In genomic region chr5:891117-891836, GRCh38 we compare ENCODE assay signal across 8 cellular contexts. TPM values are rescaled to one million over a fixed set of nuclear protein-coding genes. Genes with fewer than 3 reads are reported as not detected.
A peak's percentile ranks its signal among the peaks of the same experiment; 100 is the strongest.
DNase-seq lines count a peak whose midpoint lies in the region; ATAC-seq, FAIRE-seq and TF ChIP-seq lines count a peak whose summit lies in the region.

No MANE protein-coding gene starts in this region.

- H3K27ac ChIP-seq in KOPT-K1 (ENCODE audit: low read depth, low read length, poor library complexity, severe bottlenecking) = peak overlapping the region; percentile 94

- peak overlapping the region; percentile 93 for H3K27ac Mint-ChIP-seq in activated naive CD8-positive, alpha-beta T cell treated with anti-CD3 and anti-CD28 coated beads, Interleukin-2, amount 50 U/mL, for 24 hours

- DNase-seq in BE2C = peak; percentile 35
- no peak for DNase-seq in activated naive CD8-positive, alpha-beta T cell treated with anti-CD3 and anti-CD28 coated beads, Interleukin-2, amount 50 U/mL, for 24 hours
- no peak for DNase-seq in lower leg skin (ENCODE audit: low spot score in 2 of 2)
- DNase-seq in urothelium cell line (ENCODE audit: low spot score) = peak; percentile 53
- DNase-seq in NCI-H2171 treated with DMSO at 0.1 percent for 48 hours (lab: John Stamatoyannopoulos, UW) = no peak

- H3K9me3 Mint-ChIP-seq in activated naive CD8-positive, alpha-beta T cell treated with anti-CD3 and anti-CD28 coated beads, Interleukin-2, amount 50 U/mL, for 24 hours = no peaks in the 10 kb centered on the region

- peak overlapping the region; percentile 89 for H3K4me3 Mint-ChIP-seq in activated naive CD8-positive, alpha-beta T cell treated with anti-CD3 and anti-CD28 coated beads, Interleukin-2, amount 50 U/mL, for 24 hours

- 82 to 84% methylated on average over 34 of the region's 34 CpGs for WGBS in lower leg skin, 2 donors

- no peak for FAIRE-seq in urothelium cell line (lab: Jason Lieb, UNC)

- H3K4me3 ChIP-seq in BE2C (ENCODE audit: low read depth, low read length) (peak overlapping the region; percentile 96), lower leg skin (ENCODE audit: low read depth, poor library complexity, severe bottlenecking) (peak overlapping the region; percentile 61)

- H3K27me3 Mint-ChIP-seq in activated naive CD8-positive, alpha-beta T cell treated with anti-CD3 and anti-CD28 coated beads, Interleukin-2, amount 50 U/mL, for 24 hours = no peaks in the 10 kb centered on the region

- no peak for ATAC-seq in activated naive CD8-positive, alpha-beta T cell treated with anti-CD3 and anti-CD28 coated beads, Interleukin-2, amount 50 U/mL, for 24 hours
- ATAC-seq in GM18498 (IDR thresholded peaks at IDR 0.05; ENCODE audit: unreplicated experiment) = no peak
- ATAC-seq in GM18870 (IDR thresholded peaks at IDR 0.05; ENCODE audit: unreplicated experiment) = no peak

- H3K4me1 ChIP-seq in BE2C = peaks cover under 1% of the 10 kb centered on the region; the same call in 1 of the 2 replicates

- no peaks in the 10 kb centered on the region for H3K27me3 ChIP-seq in BE2C

- H3K9me3 ChIP-seq in BE2C = no peaks in the 10 kb centered on the region
- no peaks in the 10 kb centered on the region for H3K9me3 ChIP-seq in KOPT-K1 (ENCODE audit: insufficient read depth, low read length, poor library complexity, severe bottlenecking)

- TF ChIP-seq POLR2A in lower leg skin (IDR thresholded peaks at IDR 0.05) = no peak

- peaks cover 32% of the 10 kb centered on the region for H3K4me1 Mint-ChIP-seq in activated naive CD8-positive, alpha-beta T cell treated with anti-CD3 and anti-CD28 coated beads, Interleukin-2, amount 50 U/mL, for 24 hours

- TF ChIP-seq CTCF in BE2C (IDR thresholded peaks at IDR 0.05; ENCODE audit: low read depth, low read length) (no peak), lower leg skin (IDR thresholded peaks at IDR 0.05) (no peak)

- H3K36me3 ChIP-seq in BE2C = peaks cover 79% of the 10 kb centered on the region
- H3K36me3 ChIP-seq in KOPT-K1 (ENCODE audit: insufficient read depth, low read length) = peaks cover 79% of the 10 kb centered on the region

- intact Hi-C loops in lower leg skin (cut with DNase I; ENCODE audit: low total_unique reads) = no loop called here

- H3K36me3 Mint-ChIP-seq in activated naive CD8-positive, alpha-beta T cell treated with anti-CD3 and anti-CD28 coated beads, Interleukin-2, amount 50 U/mL, for 24 hours (ENCODE audit: low read depth) = peaks cover 73% of the 10 kb centered on the region

RNA-seq across cellular contexts. Expression of gene BRD9, which starts 1.3 kb away (rescaled TPM):
- 80.4 TPM for polyA plus RNA-seq in BE2C (2012; ENCODE audit: insufficient read depth, insufficient read length, low read depth)
- 10 to 100 TPM; 27.5 to 49.6 (median 28.6) TPM for total RNA-seq in lower leg skin

RNA-seq across cellular contexts. Expression of gene TRIP13, which starts 1.4 kb away (rescaled TPM):
- polyA plus RNA-seq in BE2C (2012; ENCODE audit: insufficient read depth, insufficient read length, low read depth) = 8.8 TPM
- 1 to 10 TPM in 3 of 4 donors, under 1 TPM in 1; 0.53 to 3.0 (median 1.6) TPM for total RNA-seq in lower leg skin

RNA-seq across cellular contexts. Expression of gene ZDHHC11, which starts 40.5 kb away (rescaled TPM):
- polyA plus RNA-seq in BE2C (2012; ENCODE audit: insufficient read depth, insufficient read length, low read depth) = 29.7 TPM
- total RNA-seq in lower leg skin = 10 to 100 TPM in 2 of 4 donors, 1 to 10 TPM in 2; 3.4 to 23.5 (median 7.1) TPM

Comparison
In these comparisons a context has a peak if more than half of its experiments do, and no peak if none do; other contexts are left out.
1. DNase-seq: peak in BE2C (single experiment) and urothelium cell line (single experiment); none in activated naive CD8-positive, alpha-beta T cell treated with anti-CD3 and anti-CD28 coated beads, Interleukin-2, amount 50 U/mL, for 24 hours (single experiment), lower leg skin (0 of 2) and NCI-H2171 treated with DMSO at 0.1 percent for 48 hours (single experiment).